21 cellular contexts compared by ENCODE assay signal in genomic region chr7:128878226-128879105, GRCh38. TPM values are rescaled to one million over a fixed set of nuclear protein-coding genes. Genes with fewer than 3 reads are reported as not detected.
DNase-seq lines count a peak whose midpoint lies in the region; ATAC-seq, FAIRE-seq and TF ChIP-seq lines count a peak whose summit lies in the region.
"Had no signal": no experiment of that assay in that cellular context is flagged by ENCODE, and none has a peak within 500 bp of the region (broad histone marks: within the 10 kb centered on the region; RNA-seq: fewer than 3 reads in every experiment).

No MANE protein-coding gene starts in this region.

- H3K4me3 Mint-ChIP-seq in T-helper 17 cell: no peak overlapping the region
- no peak overlapping the region for H3K4me3 Mint-ChIP-seq in effector memory CD8-positive, alpha-beta T cell
- H3K4me3 Mint-ChIP-seq: IgD-negative memory B cell had no signal

- H3K36me3 ChIP-seq in kidney (ENCODE audit: control insufficient read depth in 1 of 2, insufficient read depth in 2 of 2, low read length in 2 of 2) (no peaks in the 10 kb centered on the region), spleen (no peaks in the 10 kb centered on the region)
- H3K36me3 ChIP-seq: HAP-1, SJCRH30 had no signal

- peak; percentile 18 for DNase-seq in Right ventricle myocardium inferior (ENCODE audit: missing footprints)
- no peak for DNase-seq in left cardiac atrium
- DNase-seq in T-helper 17 cell: no peak
- peak; percentile 25 for DNase-seq in kidney
- DNase-seq in spleen: peak; percentile 71
- DNase-seq in DMS153 (lab: John Stamatoyannopoulos, UW): no peak
- DNase-seq in OCI-M1 (lab: John Stamatoyannopoulos, UW): no peak
- DNase-seq in effector memory CD8-positive, alpha-beta T cell: no peak
- DNase-seq: NCI-H1105 treated with DMSO at 0.1 percent for 48 hours, NCI-H1694 treated with DMSO at 0.1 percent for 48 hours, NCI-H2107, NCI-H226, NCI-H524 treated with DMSO at 0.1 percent for 48 hours, SJCRH30 had no signal

- H3K9ac ChIP-seq in kidney (ENCODE audit: low read length in 2 of 2): no peak overlapping the region

- no peak for TF ChIP-seq POLR2A in spleen (IDR thresholded peaks at IDR 0.05)

- no peaks in the 10 kb centered on the region for H3K36me3 Mint-ChIP-seq in T-helper 17 cell (ENCODE audit: low read depth)
- H3K36me3 Mint-ChIP-seq in effector memory CD8-positive, alpha-beta T cell (ENCODE audit: insufficient read depth): no peaks in the 10 kb centered on the region

- H3K9me3 ChIP-seq in T-helper 17 cell (ENCODE audit: control insufficient read depth, low read length, poor library complexity, severe bottlenecking): no peaks in the 10 kb centered on the region
- H3K9me3 ChIP-seq in kidney (ENCODE audit: control insufficient read depth in 1 of 2, low read length in 2 of 2): no peaks in the 10 kb centered on the region
- H3K9me3 ChIP-seq in spleen: no peaks in the 10 kb centered on the region
- H3K9me3 ChIP-seq: HAP-1, SJCRH30 had no signal

- H3K27me3 Mint-ChIP-seq in T-helper 17 cell: no peaks in the 10 kb centered on the region
- H3K27me3 Mint-ChIP-seq in effector memory CD8-positive, alpha-beta T cell: no peaks in the 10 kb centered on the region
- H3K27me3 Mint-ChIP-seq: IgD-negative memory B cell had no signal

- peak overlapping the region; percentile 16 for H3K27ac Mint-ChIP-seq in T-helper 17 cell
- no peak overlapping the region for H3K27ac Mint-ChIP-seq in effector memory CD8-positive, alpha-beta T cell
- H3K27ac Mint-ChIP-seq: IgD-negative memory B cell had no signal

- FAIRE-seq in kidney (lab: Jason Lieb, UNC): no peak
- FAIRE-seq: A204.1, HTR-8/SVneo had no signal

- H3K27ac ChIP-seq in kidney (ENCODE audit: low read depth in 2 of 2, low read length in 2 of 2) (no peak overlapping the region), spleen (no peak overlapping the region)
- H3K27ac ChIP-seq: HL-60, SJCRH30 had no signal

- no peak for ATAC-seq in Right ventricle myocardium inferior
- no peak for ATAC-seq in left cardiac atrium
- no peak for ATAC-seq in T-helper 17 cell
- ATAC-seq in effector memory CD8-positive, alpha-beta T cell (replicated peaks): no peak

- peaks cover under 1% of the 10 kb centered on the region for H3K4me1 Mint-ChIP-seq in T-helper 17 cell
- H3K4me1 Mint-ChIP-seq in effector memory CD8-positive, alpha-beta T cell (ENCODE audit: low read depth in 2 of 2): peaks cover under 1% of the 10 kb centered on the region in 2 donors

- H3K4me1 ChIP-seq in kidney (ENCODE audit: control insufficient read depth in 1 of 2, insufficient read depth in 1 of 2, low read depth in 1 of 2, low read length in 2 of 2) (peaks cover 0 to 2% of the 10 kb centered on the region in 2 donors), spleen (peaks cover 0 to 2% (median under 1%) of the 10 kb centered on the region in 6 donors)
- H3K4me1 ChIP-seq: HAP-1, SJCRH30 had no signal

- H3K9me3 Mint-ChIP-seq in effector memory CD8-positive, alpha-beta T cell: no peaks in the 10 kb centered on the region
- H3K9me3 Mint-ChIP-seq: IgD-negative memory B cell had no signal

- WGBS in spleen, 5 donors: 87 to 95% (median 89%) methylated on average over 12 to 14 of the region's 14 CpGs

- intact Hi-C loops in Right ventricle myocardium inferior (cut with DNase I) (no loop called here), left cardiac atrium (cut with DNase I) (no loop called here), kidney (cut with DNase I) (no loop called here), spleen (cut with DNase I; ENCODE audit: low total_unique reads) (no loop called here)

- peaks cover 0 to 4% (median 0%) of the 10 kb centered on the region in 7 donors for H3K27me3 ChIP-seq in spleen (replicated peaks in 1 of 7)
- H3K27me3 ChIP-seq: SJCRH30 had no signal

- H3K4me3 ChIP-seq in kidney (ENCODE audit: low read length in 2 of 2) (no peak overlapping the region), spleen (no peak overlapping the region)
- H3K4me3 ChIP-seq: HAP-1, SJCRH30 had no signal

- TF ChIP-seq CTCF in kidney (IDR thresholded peaks at IDR 0.05; ENCODE audit: borderline replicate concordance, extremely low read depth, insufficient read depth): no peak
- TF ChIP-seq CTCF in spleen (IDR thresholded peaks at IDR 0.05 in 8 of 11, conservative IDR thresholded peaks at IDR 0.05 in 3 of 11): no peak

RNA-seq across cellular contexts. Expression of gene ATP6V1F, which starts 15.8 kb away (rescaled TPM):
- total RNA-seq in Right ventricle myocardium inferior: 128 TPM
- 100 to 1,000 TPM; 117 to 119 TPM for total RNA-seq in left cardiac atrium
- total RNA-seq in T-helper 17 cell: 10 to 100 TPM; 62.5 to 68.7 TPM
- total RNA-seq in kidney: 161 TPM
- polyA plus RNA-seq in kidney (ENCODE audit: insufficient read depth, low read depth, low replicate concordance): 684 TPM
- 10 to 100 TPM; 78.3 to 95.5 (median 84.5) TPM for total RNA-seq in spleen
- polyA plus RNA-seq in spleen: 100 to 1,000 TPM; 205 to 285 (median 262) TPM

RNA-seq across cellular contexts. Expression of gene KCP, which starts 32.0 kb away (rescaled TPM):
- total RNA-seq in Right ventricle myocardium inferior (0.11 TPM), left cardiac atrium (under 1 TPM; 0.31 to 0.50 TPM), T-helper 17 cell (1 to 10 TPM in 1 of 2 donors, under 1 TPM in 1; 0.23 to 1.2 TPM), kidney (44.6 TPM), spleen (under 1 TPM; 0.14 to 0.89 (median 0.72) TPM)
- polyA plus RNA-seq in kidney (ENCODE audit: insufficient read depth, low read depth, low replicate concordance) (7.7 TPM), spleen (1 to 10 TPM in 1 of 3 donors, under 1 TPM in 2; 0.06 to 2.1 (median 0.35) TPM)
- total RNA-seq: LHCN-M2, RPMI7951 had no signal

RNA-seq across cellular contexts. Expression of gene FLNC, which starts 48.3 kb away (rescaled TPM):
- total RNA-seq in Right ventricle myocardium inferior (905 TPM), left cardiac atrium (100 to 1,000 TPM; 226 to 257 TPM), T-helper 17 cell (under 1 TPM; 0.05 TPM), kidney (12.2 TPM), spleen (1 to 10 TPM in 2 of 7 donors, under 1 TPM in 5; 0.21 to 1.8 (median 0.42) TPM)
- polyA plus RNA-seq in kidney (ENCODE audit: insufficient read depth, low read depth, low replicate concordance) (2.8 TPM), spleen (1 to 10 TPM in 1 of 3 donors, under 1 TPM in 2; 0.42 to 1.7 (median 0.93) TPM)
- polyA plus RNA-seq: IgD-negative memory B cell had no signal

RNA-seq across cellular contexts. Expression of gene IRF5, which starts 59.3 kb away (rescaled TPM):
- total RNA-seq in Right ventricle myocardium inferior (3.3 TPM), left cardiac atrium (1 to 10 TPM; 4.6 to 5.6 TPM), T-helper 17 cell (10 to 100 TPM; 12.5 to 13.6 TPM), kidney (27.1 TPM), spleen (10 to 100 TPM; 34.7 to 56.3 (median 48.2) TPM)
- polyA plus RNA-seq in kidney (ENCODE audit: insufficient read depth, low read depth, low replicate concordance) (13.0 TPM), spleen (10 to 100 TPM; 26.2 to 41.8 (median 41.5) TPM)
- total RNA-seq: RPMI7951 had no signal

Comparison
In these comparisons a context has a peak if more than half of its experiments do, and no peak if none do; other contexts are left out.
1. DNase-seq: peak in Right ventricle myocardium inferior (single experiment), kidney (single experiment) and spleen (single experiment); none in left cardiac atrium (single experiment), T-helper 17 cell (0 of 3), DMS153 (single experiment), OCI-M1 (single experiment) and effector memory CD8-positive, alpha-beta T cell (0 of 3).
2. RNA of gene KCP, which starts 32.0 kb away (total RNA-seq): 44.6 TPM in kidney (single experiment); 0.23 to 1.2 TPM in T-helper 17 cell, 0.14 to 0.89 TPM in spleen, 0.31 to 0.50 TPM in left cardiac atrium and 0.11 TPM in Right ventricle myocardium inferior (single experiment); every median in the first group is over 10 times any median in the second.
3. RNA of gene FLNC, which starts 48.3 kb away (total RNA-seq): 905 TPM in Right ventricle myocardium inferior (single experiment) and 226 to 257 TPM in left cardiac atrium; 12.2 TPM in kidney (single experiment), 0.21 to 1.8 TPM in spleen and 0.05 TPM in T-helper 17 cell; every median in the first group is over 10 times any median in the second.